Comparison of ENCODE assay signal across 9 cellular contexts in the genomic region with DNA sequence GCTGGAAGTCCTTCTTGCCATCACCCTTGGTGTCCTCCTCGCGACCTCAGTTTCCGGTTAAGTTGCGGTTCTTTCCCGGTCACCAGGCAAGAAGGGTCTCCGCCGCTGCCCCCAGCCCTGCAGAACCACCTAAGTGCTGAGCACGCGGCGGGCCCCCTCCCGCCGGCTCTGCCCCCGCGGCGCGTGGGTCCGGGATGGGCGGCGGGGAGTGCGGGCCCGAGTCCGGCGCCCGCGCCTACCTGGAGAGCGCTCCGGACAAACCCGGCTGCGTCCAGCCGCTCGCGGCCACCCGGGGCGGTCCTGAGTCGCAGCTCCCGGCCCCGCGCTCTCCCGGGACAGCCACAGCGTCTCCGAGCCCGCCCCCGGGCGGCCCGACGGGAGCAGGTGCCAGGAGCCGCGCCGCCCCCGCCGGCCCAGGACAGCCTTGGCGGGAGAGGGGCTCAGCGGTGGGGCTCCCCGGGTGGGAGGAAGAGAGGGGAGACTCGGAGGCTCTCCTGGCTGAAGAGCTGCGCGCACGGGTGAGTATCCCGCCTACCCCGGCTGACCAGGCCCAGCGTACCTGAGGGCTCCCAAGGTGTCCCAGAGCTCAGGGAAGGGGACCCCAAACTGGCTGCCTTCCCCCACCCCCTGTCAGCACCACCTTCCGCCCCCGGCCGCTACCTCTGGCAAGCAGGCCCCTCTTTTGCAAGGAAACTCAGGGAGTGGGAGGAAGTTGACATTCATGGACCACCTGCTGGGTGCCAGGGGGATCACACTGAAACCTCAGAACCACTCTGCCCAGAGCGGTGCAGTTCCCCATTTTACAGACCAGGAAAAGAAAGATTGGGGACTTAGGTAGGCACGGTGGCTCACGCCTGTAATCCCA. TPM values are rescaled to one million over a fixed set of nuclear protein-coding genes. Genes with fewer than 3 reads are reported as not detected.
A peak's percentile ranks its signal among the peaks of the same experiment; 100 is the strongest.
DNase-seq lines count a peak whose midpoint lies in the region; ATAC-seq and TF ChIP-seq lines count a peak whose summit lies in the region.
"Had no signal": no experiment of that assay in that cellular context is flagged by ENCODE, and none has a peak within 500 bp of the region (broad histone marks: within the 10 kb centered on the region; RNA-seq: fewer than 3 reads in every experiment).

No MANE protein-coding gene starts in this region.

- no peak overlapping the region for H3K27ac ChIP-seq in OCI-LY7 (ENCODE audit: low read depth, low read length, poor library complexity, severe bottlenecking)
- H3K27ac ChIP-seq in esophagus muscularis mucosa (replicated peaks in 1 of 4) = no peak overlapping the region
- H3K27ac ChIP-seq in RWPE1 = no peak overlapping the region

- H3K4me1 ChIP-seq in OCI-LY7 (ENCODE audit: insufficient read depth, low read length, poor library complexity, severe bottlenecking) (peaks cover 16% of the 10 kb centered on the region), esophagus muscularis mucosa (peaks cover 7 to 12% (median 11%) of the 10 kb centered on the region in 4 donors)

- no TSS peak for BruUV-seq in OCI-LY7 (replicated peaks; lab: Mats Ljungman, UMichigan)

- no peaks in the 10 kb centered on the region for H3K9me2 ChIP-seq in OCI-LY7 (ENCODE audit: insufficient read depth, low read length)

- TF ChIP-seq EP300 in esophagus muscularis mucosa (IDR thresholded peaks at IDR 0.05) = no peak

- H3K4me3 Mint-ChIP-seq in progenitor cell of endocrine pancreas (ENCODE audit: low read depth) = peak overlapping the region; percentile 53

- ATAC-seq in GM19452 (IDR thresholded peaks at IDR 0.05; ENCODE audit: unreplicated experiment) = no peak
- no peak for ATAC-seq in HG03095 (IDR thresholded peaks at IDR 0.05; ENCODE audit: unreplicated experiment)

- peak overlapping the region; percentile 69 for H3K4me2 ChIP-seq in OCI-LY7 (ENCODE audit: low read length)

- DNase-seq in GM03348 (ENCODE audit: low spot score) = peak; percentile 26
- peak; percentile 39 for DNase-seq in OCI-LY7 (ENCODE audit: low spot score)
- no peak for DNase-seq in esophagus muscularis mucosa (ENCODE audit: extremely low spot score)
- DNase-seq in progenitor cell of endocrine pancreas (ENCODE audit: low spot score, unreplicated experiment) = peak; percentile 46
- DNase-seq in NCI-H510A treated with DMSO at 0.1 percent for 48 hours (lab: John Stamatoyannopoulos, UW) = no peak
- DNase-seq in RWPE1 (ENCODE audit: low spot score) = no peak

- H3K4me3 ChIP-seq in OCI-LY7 (ENCODE audit: low read depth, low read length, poor library complexity, severe bottlenecking) (peak overlapping the region; percentile 66), esophagus muscularis mucosa (peak overlapping the region; percentile 32 to 55 (median 44))

- H3K79me2 ChIP-seq in OCI-LY7 (ENCODE audit: insufficient read depth, low read depth, low read length) = no peaks in the 10 kb centered on the region

- peaks cover 6 to 62% (median 25%) of the 10 kb centered on the region in 4 donors for H3K27me3 ChIP-seq in esophagus muscularis mucosa

- 24% methylated on average over 13 of the region's 67 CpGs for WGBS in esophagus muscularis mucosa

- H3K4me1 Mint-ChIP-seq in progenitor cell of endocrine pancreas (ENCODE audit: low read depth) = peaks cover 1% of the 10 kb centered on the region

- intact Hi-C loops in OCI-LY7 (cut with micrococcal nuclease; ENCODE audit: unreplicated experiment) (no loop called here), esophagus muscularis mucosa (cut with DNase I) (no loop called here)

- CTCF ChIA-PET in OCI-LY7 (lab: Charles Lee; ENCODE audit: unreplicated experiment) (interaction anchor here (0.9 to 1.2 kb wide), 2 partner anchors 40 to 81 kb away, joined by 3 read pairs; a partner anchor contains a TSS), RWPE1 (lab: Yijun Ruan, JAX) (interaction anchor here (0.6 to 0.7 kb wide), 2 partner anchors 35 to 53 kb away, joined by 3 to 5 read pairs; a partner anchor contains a TSS)

- peaks cover 48% of the 10 kb centered on the region for H3K27me3 Mint-ChIP-seq in progenitor cell of endocrine pancreas

- POLR2A ChIA-PET in OCI-LY7 (lab: Charles Lee) (interaction anchor here (1.1 kb wide), 1 partner anchor 41 kb away, joined by 3 read pairs; no protein-coding TSS in a partner anchor), RWPE1 (lab: Yijun Ruan, JAX; ENCODE audit: low non-redundant PET) (no interaction called here)

- H3K27ac Mint-ChIP-seq in progenitor cell of endocrine pancreas = no peak overlapping the region

- H3K9me3 Mint-ChIP-seq in progenitor cell of endocrine pancreas (ENCODE audit: low read depth) = no peaks in the 10 kb centered on the region

- no peaks in the 10 kb centered on the region for H4K20me1 ChIP-seq in OCI-LY7 (ENCODE audit: insufficient read depth, low read length)

- H3K9me3 ChIP-seq in OCI-LY7 (ENCODE audit: low read length) (no peaks in the 10 kb centered on the region), esophagus muscularis mucosa (no peaks in the 10 kb centered on the region)

- TF ChIP-seq POLR2A in esophagus muscularis mucosa (IDR thresholded peaks at IDR 0.05; ENCODE audit: low read depth) = no peak

- peak overlapping the region; percentile 60 for H2AFZ ChIP-seq in OCI-LY7 (ENCODE audit: low read length)

- H3K36me3 ChIP-seq in OCI-LY7 (ENCODE audit: insufficient read depth, low read length) (no peaks in the 10 kb centered on the region), esophagus muscularis mucosa (no peaks in the 10 kb centered on the region)

- TF ChIP-seq CTCF in OCI-LY7 (conservative IDR thresholded peaks at IDR 0.05; ENCODE audit: low read length) (peak; percentile 34; the same call in 1 of the 2 replicates), esophagus muscularis mucosa (IDR thresholded peaks at IDR 0.05) (peak in 1 of 3 experiments; percentile 13), progenitor cell of endocrine pancreas (IDR thresholded peaks at IDR 0.05; ENCODE audit: unreplicated experiment) (peak; percentile 37), RWPE1 (conservative IDR thresholded peaks at IDR 0.05; ENCODE audit: low read depth) (no peak)

- H3K36me3 Mint-ChIP-seq in progenitor cell of endocrine pancreas (ENCODE audit: insufficient read depth) = no peaks in the 10 kb centered on the region

RNA-seq across cellular contexts. Expression of a gene that starts 22.2 kb away (rescaled TPM):
- 0.10 and 0.25 TPM in 2 replicates for total RNA-seq in OCI-LY7 (2014; rRNA removed; shearing (Covaris generic))
- 0.25 TPM in 1 of 2 replicates, not detected in the other for total RNA-seq in OCI-LY7 (2022)
- 1 to 10 TPM in 1 of 4 donors, under 1 TPM in 3; under 0.01 to 1.2 (median 0.67) TPM for total RNA-seq in esophagus muscularis mucosa
- 3.2 and 3.7 TPM in 2 replicates for total RNA-seq in progenitor cell of endocrine pancreas

RNA-seq across cellular contexts. Expression of a gene that starts 25.7 kb away (rescaled TPM):
- total RNA-seq in OCI-LY7 (2014; rRNA removed; shearing (Covaris generic)) = 0.21 and 0.85 TPM in 2 replicates
- total RNA-seq in OCI-LY7 (2022) = 0.26 and 0.67 TPM in 2 replicates
- total RNA-seq in esophagus muscularis mucosa = under 1 TPM in 2 of 4 donors, not detected in 2; 0.39 to 0.42 TPM
- total RNA-seq in progenitor cell of endocrine pancreas = 2.7 TPM in 2 replicates
- total RNA-seq: RPMI7951 had no signal

RNA-seq across cellular contexts. Expression of a gene that starts 40.0 kb away (rescaled TPM):
- 7.7 and 10.3 TPM in 2 replicates for total RNA-seq in OCI-LY7 (2014; rRNA removed; shearing (Covaris generic))
- 19.4 and 23.7 TPM in 2 replicates for total RNA-seq in OCI-LY7 (2022)
- total RNA-seq in esophagus muscularis mucosa = 10 to 100 TPM in 3 of 4 donors, 1 to 10 TPM in 1; 9.6 to 11.7 (median 11.3) TPM
- 0.42 and 0.43 TPM in 2 replicates for total RNA-seq in progenitor cell of endocrine pancreas

RNA-seq across cellular contexts. Expression of a gene that starts 48.6 kb away (rescaled TPM):
- 56.1 and 73.0 TPM in 2 replicates for total RNA-seq in OCI-LY7 (2014; rRNA removed; shearing (Covaris generic))
- total RNA-seq in OCI-LY7 (2022) = 89.8 and 95.2 TPM in 2 replicates
- 10 to 100 TPM; 13.8 to 31.1 (median 21.8) TPM for total RNA-seq in esophagus muscularis mucosa
- 40.1 and 43.2 TPM in 2 replicates for total RNA-seq in progenitor cell of endocrine pancreas

RNA-seq across cellular contexts. Expression of a gene that starts 50.0 kb away (rescaled TPM):
- total RNA-seq in OCI-LY7 (2014; rRNA removed; shearing (Covaris generic)) = 0.16 TPM in 1 of 2 replicates, not detected in the other
- total RNA-seq in OCI-LY7 (2022) = not detected in 2 replicates
- total RNA-seq in esophagus muscularis mucosa = under 1 TPM in 2 of 4 donors, not detected in 2; 0.26 to 0.42 TPM
- 0.16 TPM in 1 of 2 replicates, not detected in the other for total RNA-seq in progenitor cell of endocrine pancreas
- total RNA-seq: RPMI7951 had no signal

Comparison
In these comparisons a context has a peak if more than half of its experiments do, and no peak if none do; other contexts are left out.
1. DNase-seq: peak in GM03348 (single experiment), OCI-LY7 (single experiment) and progenitor cell of endocrine pancreas (single experiment); none in esophagus muscularis mucosa (single experiment), NCI-H510A treated with DMSO at 0.1 percent for 48 hours (single experiment) and RWPE1 (single experiment).